Comparison of ENCODE assay signal across 2 cellular contexts in the genomic region with DNA sequence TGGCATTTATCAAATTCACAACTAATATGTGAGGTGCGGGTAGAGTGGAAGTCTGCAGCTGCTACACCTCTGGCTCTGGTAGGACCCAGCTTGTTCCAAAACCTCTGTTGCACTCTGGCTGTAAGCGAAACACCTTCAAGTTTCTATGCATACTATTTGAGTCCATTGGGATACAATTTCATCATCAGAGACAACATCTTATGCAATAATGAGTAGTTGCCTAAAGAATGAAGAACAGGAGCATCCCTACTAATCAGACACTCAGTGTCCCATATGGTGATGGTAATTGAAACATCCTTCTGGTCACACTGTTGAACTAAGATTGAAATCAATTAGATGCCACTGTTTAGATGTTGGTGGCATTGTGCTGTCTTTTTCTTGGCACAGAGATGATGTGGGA.
TF ChIP-seq lines count a peak whose summit lies in the region.

No MANE protein-coding gene starts in this region.

TF ChIP-seq in K562, 482 proteins besides CTCF, POLR2A, EP300 and RAD21 (continued from another document):
- TF ChIP-seq, protein P1, sequence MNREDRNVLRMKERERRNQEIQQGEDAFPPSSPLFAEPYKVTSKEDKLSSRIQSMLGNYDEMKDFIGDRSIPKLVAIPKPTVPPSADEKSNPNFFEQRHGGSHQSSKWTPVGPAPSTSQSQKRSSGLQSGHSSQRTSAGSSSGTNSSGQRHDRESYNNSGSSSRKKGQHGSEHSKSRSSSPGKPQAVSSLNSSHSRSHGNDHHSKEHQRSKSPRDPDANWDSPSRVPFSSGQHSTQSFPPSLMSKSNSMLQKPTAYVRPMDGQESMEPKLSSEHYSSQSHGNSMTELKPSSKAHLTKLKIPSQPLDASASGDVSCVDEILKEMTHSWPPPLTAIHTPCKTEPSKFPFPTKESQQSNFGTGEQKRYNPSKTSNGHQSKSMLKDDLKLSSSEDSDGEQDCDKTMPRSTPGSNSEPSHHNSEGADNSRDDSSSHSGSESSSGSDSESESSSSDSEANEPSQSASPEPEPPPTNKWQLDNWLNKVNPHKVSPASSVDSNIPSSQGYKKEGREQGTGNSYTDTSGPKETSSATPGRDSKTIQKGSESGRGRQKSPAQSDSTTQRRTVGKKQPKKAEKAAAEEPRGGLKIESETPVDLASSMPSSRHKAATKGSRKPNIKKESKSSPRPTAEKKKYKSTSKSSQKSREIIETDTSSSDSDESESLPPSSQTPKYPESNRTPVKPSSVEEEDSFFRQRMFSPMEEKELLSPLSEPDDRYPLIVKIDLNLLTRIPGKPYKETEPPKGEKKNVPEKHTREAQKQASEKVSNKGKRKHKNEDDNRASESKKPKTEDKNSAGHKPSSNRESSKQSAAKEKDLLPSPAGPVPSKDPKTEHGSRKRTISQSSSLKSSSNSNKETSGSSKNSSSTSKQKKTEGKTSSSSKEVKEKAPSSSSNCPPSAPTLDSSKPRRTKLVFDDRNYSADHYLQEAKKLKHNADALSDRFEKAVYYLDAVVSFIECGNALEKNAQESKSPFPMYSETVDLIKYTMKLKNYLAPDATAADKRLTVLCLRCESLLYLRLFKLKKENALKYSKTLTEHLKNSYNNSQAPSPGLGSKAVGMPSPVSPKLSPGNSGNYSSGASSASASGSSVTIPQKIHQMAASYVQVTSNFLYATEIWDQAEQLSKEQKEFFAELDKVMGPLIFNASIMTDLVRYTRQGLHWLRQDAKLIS (CRISPR knock-in tag; IDR thresholded peaks at IDR 0.05), result no peak
- no peak for TF ChIP-seq CEBPG (CRISPR knock-in tag; IDR thresholded peaks at IDR 0.05)
- peak; percentile 26 to 76; a peak in 3 of 4 replicates for TF ChIP-seq CEBPG (tag; conservative IDR thresholded peaks at IDR 0.05 in 1 of 2, IDR thresholded peaks at IDR 0.05 in 1 of 2)
- TF ChIP-seq CBFA2T3 (IDR thresholded peaks at IDR 0.05), result no peak
- TF ChIP-seq, protein P2, sequence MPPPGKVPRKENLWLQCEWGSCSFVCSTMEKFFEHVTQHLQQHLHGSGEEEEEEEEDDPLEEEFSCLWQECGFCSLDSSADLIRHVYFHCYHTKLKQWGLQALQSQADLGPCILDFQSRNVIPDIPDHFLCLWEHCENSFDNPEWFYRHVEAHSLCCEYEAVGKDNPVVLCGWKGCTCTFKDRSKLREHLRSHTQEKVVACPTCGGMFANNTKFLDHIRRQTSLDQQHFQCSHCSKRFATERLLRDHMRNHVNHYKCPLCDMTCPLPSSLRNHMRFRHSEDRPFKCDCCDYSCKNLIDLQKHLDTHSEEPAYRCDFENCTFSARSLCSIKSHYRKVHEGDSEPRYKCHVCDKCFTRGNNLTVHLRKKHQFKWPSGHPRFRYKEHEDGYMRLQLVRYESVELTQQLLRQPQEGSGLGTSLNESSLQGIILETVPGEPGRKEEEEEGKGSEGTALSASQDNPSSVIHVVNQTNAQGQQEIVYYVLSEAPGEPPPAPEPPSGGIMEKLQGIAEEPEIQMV (tag; conservative IDR thresholded peaks at IDR 0.05; ENCODE audit: low read depth), result no peak
- TF ChIP-seq CEBPB (tag; IDR thresholded peaks at IDR 0.05), result 0 out of 2 replicates have a peak, but pooled peaks have one; percentile 31
- TF ChIP-seq NFIC (IDR thresholded peaks at IDR 0.05), result no peak

TF ChIP-seq in HepG2, 621 proteins besides CTCF, POLR2A, EP300 and RAD21 (continued from another document and continues in another):
- TF ChIP-seq, protein P3, sequence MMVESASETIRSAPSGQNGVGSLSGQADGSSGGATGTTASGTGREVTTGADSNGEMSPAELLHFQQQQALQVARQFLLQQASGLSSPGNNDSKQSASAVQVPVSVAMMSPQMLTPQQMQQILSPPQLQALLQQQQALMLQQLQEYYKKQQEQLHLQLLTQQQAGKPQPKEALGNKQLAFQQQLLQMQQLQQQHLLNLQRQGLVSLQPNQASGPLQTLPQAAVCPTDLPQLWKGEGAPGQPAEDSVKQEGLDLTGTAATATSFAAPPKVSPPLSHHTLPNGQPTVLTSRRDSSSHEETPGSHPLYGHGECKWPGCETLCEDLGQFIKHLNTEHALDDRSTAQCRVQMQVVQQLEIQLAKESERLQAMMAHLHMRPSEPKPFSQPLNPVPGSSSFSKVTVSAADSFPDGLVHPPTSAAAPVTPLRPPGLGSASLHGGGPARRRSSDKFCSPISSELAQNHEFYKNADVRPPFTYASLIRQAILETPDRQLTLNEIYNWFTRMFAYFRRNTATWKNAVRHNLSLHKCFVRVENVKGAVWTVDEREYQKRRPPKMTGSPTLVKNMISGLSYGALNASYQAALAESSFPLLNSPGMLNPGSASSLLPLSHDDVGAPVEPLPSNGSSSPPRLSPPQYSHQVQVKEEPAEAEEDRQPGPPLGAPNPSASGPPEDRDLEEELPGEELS (CRISPR knock-in tag; IDR thresholded peaks at IDR 0.05), result peak; percentile 39; the same call in 1 of the 2 replicates
- TF ChIP-seq ZNF556 (CRISPR knock-in tag; IDR thresholded peaks at IDR 0.05; ENCODE audit: borderline replicate concordance) (no peak), SETDB1 (CRISPR knock-in tag; IDR thresholded peaks at IDR 0.05; ENCODE audit: borderline replicate concordance) (no peak), ADNP (CRISPR knock-in tag; IDR thresholded peaks at IDR 0.05) (no peak), HOXA9 (CRISPR knock-in tag; IDR thresholded peaks at IDR 0.05; ENCODE audit: borderline replicate concordance) (no peak), HNF4A (CRISPR knock-in tag; IDR thresholded peaks at IDR 0.05) (peak; percentile 27; the same call in 1 of the 2 replicates), SOX6 (IDR thresholded peaks at IDR 0.05) (no peak), SOX6 (CRISPR knock-in tag; IDR thresholded peaks at IDR 0.05) (peak; percentile 33; the same call in 1 of the 2 replicates), FOSL2 (CRISPR knock-in tag; IDR thresholded peaks at IDR 0.05) (peak; percentile 52; the same call in 1 of the 2 replicates), ONECUT2 (CRISPR knock-in tag; IDR thresholded peaks at IDR 0.05) (no peak), BCL6 (CRISPR knock-in tag; IDR thresholded peaks at IDR 0.05) (no peak), HNF4G (IDR thresholded peaks at IDR 0.05; ENCODE audit: borderline replicate concordance, low read depth, low read length) (no peak), HNF4G (CRISPR knock-in tag; IDR thresholded peaks at IDR 0.05; ENCODE audit: borderline replicate concordance, low read depth) (no peak), ATF7 (IDR thresholded peaks at IDR 0.05) (0 out of 2 replicates have a peak, but pooled peaks have one; percentile 8), ATF7 (CRISPR knock-in tag; IDR thresholded peaks at IDR 0.05) (no peak), SOX13 (IDR thresholded peaks at IDR 0.05) (no peak), SOX13 (CRISPR knock-in tag; conservative IDR thresholded peaks at IDR 0.05 in 1 of 2, IDR thresholded peaks at IDR 0.05 in 1 of 2) (peak in 1 of 2 experiments; percentile 46; a peak in 1 of 4 replicates), HHEX (CRISPR knock-in tag; IDR thresholded peaks at IDR 0.05) (no peak), FOXA3 (CRISPR knock-in tag; IDR thresholded peaks at IDR 0.05) (peak; percentile 42; the same call in 1 of the 2 replicates), CEBPG (CRISPR knock-in tag; IDR thresholded peaks at IDR 0.05) (peak; percentile 90), ZNF768 (CRISPR knock-in tag; IDR thresholded peaks at IDR 0.05) (no peak), KLF13 (CRISPR knock-in tag; IDR thresholded peaks at IDR 0.05) (no peak), ZMYM4 (CRISPR knock-in tag; IDR thresholded peaks at IDR 0.05) (0 out of 2 replicates have a peak, but pooled peaks have one; percentile 15)
- TF ChIP-seq, protein P4, sequence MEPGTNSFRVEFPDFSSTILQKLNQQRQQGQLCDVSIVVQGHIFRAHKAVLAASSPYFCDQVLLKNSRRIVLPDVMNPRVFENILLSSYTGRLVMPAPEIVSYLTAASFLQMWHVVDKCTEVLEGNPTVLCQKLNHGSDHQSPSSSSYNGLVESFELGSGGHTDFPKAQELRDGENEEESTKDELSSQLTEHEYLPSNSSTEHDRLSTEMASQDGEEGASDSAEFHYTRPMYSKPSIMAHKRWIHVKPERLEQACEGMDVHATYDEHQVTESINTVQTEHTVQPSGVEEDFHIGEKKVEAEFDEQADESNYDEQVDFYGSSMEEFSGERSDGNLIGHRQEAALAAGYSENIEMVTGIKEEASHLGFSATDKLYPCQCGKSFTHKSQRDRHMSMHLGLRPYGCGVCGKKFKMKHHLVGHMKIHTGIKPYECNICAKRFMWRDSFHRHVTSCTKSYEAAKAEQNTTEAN (CRISPR knock-in tag; conservative IDR thresholded peaks at IDR 0.05), result no peak
- TF ChIP-seq, protein P5, sequence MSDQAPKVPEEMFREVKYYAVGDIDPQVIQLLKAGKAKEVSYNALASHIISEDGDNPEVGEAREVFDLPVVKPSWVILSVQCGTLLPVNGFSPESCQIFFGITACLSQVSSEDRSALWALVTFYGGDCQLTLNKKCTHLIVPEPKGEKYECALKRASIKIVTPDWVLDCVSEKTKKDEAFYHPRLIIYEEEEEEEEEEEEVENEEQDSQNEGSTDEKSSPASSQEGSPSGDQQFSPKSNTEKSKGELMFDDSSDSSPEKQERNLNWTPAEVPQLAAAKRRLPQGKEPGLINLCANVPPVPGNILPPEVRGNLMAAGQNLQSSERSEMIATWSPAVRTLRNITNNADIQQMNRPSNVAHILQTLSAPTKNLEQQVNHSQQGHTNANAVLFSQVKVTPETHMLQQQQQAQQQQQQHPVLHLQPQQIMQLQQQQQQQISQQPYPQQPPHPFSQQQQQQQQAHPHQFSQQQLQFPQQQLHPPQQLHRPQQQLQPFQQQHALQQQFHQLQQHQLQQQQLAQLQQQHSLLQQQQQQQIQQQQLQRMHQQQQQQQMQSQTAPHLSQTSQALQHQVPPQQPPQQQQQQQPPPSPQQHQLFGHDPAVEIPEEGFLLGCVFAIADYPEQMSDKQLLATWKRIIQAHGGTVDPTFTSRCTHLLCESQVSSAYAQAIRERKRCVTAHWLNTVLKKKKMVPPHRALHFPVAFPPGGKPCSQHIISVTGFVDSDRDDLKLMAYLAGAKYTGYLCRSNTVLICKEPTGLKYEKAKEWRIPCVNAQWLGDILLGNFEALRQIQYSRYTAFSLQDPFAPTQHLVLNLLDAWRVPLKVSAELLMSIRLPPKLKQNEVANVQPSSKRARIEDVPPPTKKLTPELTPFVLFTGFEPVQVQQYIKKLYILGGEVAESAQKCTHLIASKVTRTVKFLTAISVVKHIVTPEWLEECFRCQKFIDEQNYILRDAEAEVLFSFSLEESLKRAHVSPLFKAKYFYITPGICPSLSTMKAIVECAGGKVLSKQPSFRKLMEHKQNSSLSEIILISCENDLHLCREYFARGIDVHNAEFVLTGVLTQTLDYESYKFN (CRISPR knock-in tag; conservative IDR thresholded peaks at IDR 0.05), result 0 out of 2 replicates have a peak, but pooled peaks have one; percentile 13
- TF ChIP-seq, protein P6, sequence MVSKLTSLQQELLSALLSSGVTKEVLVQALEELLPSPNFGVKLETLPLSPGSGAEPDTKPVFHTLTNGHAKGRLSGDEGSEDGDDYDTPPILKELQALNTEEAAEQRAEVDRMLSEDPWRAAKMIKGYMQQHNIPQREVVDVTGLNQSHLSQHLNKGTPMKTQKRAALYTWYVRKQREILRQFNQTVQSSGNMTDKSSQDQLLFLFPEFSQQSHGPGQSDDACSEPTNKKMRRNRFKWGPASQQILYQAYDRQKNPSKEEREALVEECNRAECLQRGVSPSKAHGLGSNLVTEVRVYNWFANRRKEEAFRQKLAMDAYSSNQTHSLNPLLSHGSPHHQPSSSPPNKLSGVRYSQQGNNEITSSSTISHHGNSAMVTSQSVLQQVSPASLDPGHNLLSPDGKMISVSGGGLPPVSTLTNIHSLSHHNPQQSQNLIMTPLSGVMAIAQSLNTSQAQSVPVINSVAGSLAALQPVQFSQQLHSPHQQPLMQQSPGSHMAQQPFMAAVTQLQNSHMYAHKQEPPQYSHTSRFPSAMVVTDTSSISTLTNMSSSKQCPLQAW (CRISPR knock-in tag; IDR thresholded peaks at IDR 0.05), result no peak
- TF ChIP-seq, protein P7, sequence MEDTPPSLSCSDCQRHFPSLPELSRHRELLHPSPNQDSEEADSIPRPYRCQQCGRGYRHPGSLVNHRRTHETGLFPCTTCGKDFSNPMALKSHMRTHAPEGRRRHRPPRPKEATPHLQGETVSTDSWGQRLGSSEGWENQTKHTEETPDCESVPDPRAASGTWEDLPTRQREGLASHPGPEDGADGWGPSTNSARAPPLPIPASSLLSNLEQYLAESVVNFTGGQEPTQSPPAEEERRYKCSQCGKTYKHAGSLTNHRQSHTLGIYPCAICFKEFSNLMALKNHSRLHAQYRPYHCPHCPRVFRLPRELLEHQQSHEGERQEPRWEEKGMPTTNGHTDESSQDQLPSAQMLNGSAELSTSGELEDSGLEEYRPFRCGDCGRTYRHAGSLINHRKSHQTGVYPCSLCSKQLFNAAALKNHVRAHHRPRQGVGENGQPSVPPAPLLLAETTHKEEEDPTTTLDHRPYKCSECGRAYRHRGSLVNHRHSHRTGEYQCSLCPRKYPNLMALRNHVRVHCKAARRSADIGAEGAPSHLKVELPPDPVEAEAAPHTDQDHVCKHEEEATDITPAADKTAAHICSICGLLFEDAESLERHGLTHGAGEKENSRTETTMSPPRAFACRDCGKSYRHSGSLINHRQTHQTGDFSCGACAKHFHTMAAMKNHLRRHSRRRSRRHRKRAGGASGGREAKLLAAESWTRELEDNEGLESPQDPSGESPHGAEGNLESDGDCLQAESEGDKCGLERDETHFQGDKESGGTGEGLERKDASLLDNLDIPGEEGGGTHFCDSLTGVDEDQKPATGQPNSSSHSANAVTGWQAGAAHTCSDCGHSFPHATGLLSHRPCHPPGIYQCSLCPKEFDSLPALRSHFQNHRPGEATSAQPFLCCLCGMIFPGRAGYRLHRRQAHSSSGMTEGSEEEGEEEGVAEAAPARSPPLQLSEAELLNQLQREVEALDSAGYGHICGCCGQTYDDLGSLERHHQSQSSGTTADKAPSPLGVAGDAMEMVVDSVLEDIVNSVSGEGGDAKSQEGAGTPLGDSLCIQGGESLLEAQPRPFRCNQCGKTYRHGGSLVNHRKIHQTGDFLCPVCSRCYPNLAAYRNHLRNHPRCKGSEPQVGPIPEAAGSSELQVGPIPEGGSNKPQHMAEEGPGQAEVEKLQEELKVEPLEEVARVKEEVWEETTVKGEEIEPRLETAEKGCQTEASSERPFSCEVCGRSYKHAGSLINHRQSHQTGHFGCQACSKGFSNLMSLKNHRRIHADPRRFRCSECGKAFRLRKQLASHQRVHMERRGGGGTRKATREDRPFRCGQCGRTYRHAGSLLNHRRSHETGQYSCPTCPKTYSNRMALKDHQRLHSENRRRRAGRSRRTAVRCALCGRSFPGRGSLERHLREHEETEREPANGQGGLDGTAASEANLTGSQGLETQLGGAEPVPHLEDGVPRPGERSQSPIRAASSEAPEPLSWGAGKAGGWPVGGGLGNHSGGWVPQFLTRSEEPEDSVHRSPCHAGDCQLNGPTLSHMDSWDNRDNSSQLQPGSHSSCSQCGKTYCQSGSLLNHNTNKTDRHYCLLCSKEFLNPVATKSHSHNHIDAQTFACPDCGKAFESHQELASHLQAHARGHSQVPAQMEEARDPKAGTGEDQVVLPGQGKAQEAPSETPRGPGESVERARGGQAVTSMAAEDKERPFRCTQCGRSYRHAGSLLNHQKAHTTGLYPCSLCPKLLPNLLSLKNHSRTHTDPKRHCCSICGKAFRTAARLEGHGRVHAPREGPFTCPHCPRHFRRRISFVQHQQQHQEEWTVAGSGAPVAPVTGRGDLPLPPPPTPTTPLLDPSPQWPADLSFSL (CRISPR knock-in tag; IDR thresholded peaks at IDR 0.05), result no peak
- TF ChIP-seq, protein P8, sequence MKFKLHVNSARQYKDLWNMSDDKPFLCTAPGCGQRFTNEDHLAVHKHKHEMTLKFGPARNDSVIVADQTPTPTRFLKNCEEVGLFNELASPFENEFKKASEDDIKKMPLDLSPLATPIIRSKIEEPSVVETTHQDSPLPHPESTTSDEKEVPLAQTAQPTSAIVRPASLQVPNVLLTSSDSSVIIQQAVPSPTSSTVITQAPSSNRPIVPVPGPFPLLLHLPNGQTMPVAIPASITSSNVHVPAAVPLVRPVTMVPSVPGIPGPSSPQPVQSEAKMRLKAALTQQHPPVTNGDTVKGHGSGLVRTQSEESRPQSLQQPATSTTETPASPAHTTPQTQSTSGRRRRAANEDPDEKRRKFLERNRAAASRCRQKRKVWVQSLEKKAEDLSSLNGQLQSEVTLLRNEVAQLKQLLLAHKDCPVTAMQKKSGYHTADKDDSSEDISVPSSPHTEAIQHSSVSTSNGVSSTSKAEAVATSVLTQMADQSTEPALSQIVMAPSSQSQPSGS (CRISPR knock-in tag; IDR thresholded peaks at IDR 0.05), result 0 out of 2 replicates have a peak, but pooled peaks have one; percentile 25
